In genomic region chr19:1503089-1503924, GRCh38 we compare ENCODE assay signal across 8 cellular contexts. TPM values are rescaled to one million over a fixed set of nuclear protein-coding genes. Genes with fewer than 3 reads are reported as not detected.
DNase-seq lines count a peak whose midpoint lies in the region; ATAC-seq and TF ChIP-seq lines count a peak whose summit lies in the region.

No MANE protein-coding gene starts in this region.

- peak overlapping the region; percentile 30 for H4K91ac ChIP-seq in mesenchymal stem cell (ENCODE audit: low read length)

- no peak overlapping the region for H2AFZ ChIP-seq in mesenchymal stem cell (ENCODE audit: low read depth, low read length)

- H2BK15ac ChIP-seq in mesenchymal stem cell (ENCODE audit: low read depth, poor library complexity, severe bottlenecking): peak overlapping the region; percentile 36

- no peaks in the 10 kb centered on the region for H3K9me3 ChIP-seq in mesenchymal stem cell (ENCODE audit: control insufficient read depth, low read length)

- H2BK120ac ChIP-seq in mesenchymal stem cell (ENCODE audit: low read depth, low read length): no peak overlapping the region

- H3K27ac ChIP-seq in C4-2B: no peak overlapping the region
- H3K27ac ChIP-seq in mesenchymal stem cell (ENCODE audit: low read length, poor library complexity, severe bottlenecking): no peak overlapping the region

- TF ChIP-seq CTCF in C4-2B (conservative IDR thresholded peaks at IDR 0.05) (peak; percentile 95), choroid plexus epithelial cell (conservative IDR thresholded peaks at IDR 0.05; ENCODE audit: low read depth, low read length) (peak; percentile 69)

- no peak overlapping the region for H3K18ac ChIP-seq in mesenchymal stem cell (ENCODE audit: low read depth in 1 of 2, low read length in 2 of 2)

- H3K4me1 ChIP-seq in mesenchymal stem cell (ENCODE audit: control insufficient read depth, insufficient read depth, low read depth, low read length): peaks cover 23% of the 10 kb centered on the region

- H3K4ac ChIP-seq in mesenchymal stem cell (ENCODE audit: low read depth in 1 of 2, low read length in 2 of 2): no peak overlapping the region

- H4K8ac ChIP-seq in mesenchymal stem cell (ENCODE audit: low read length): peak overlapping the region; percentile 71

- no peak for ATAC-seq in GM21367 (IDR thresholded peaks at IDR 0.05; ENCODE audit: unreplicated experiment)

- H3K27me3 ChIP-seq in mesenchymal stem cell (ENCODE audit: control insufficient read depth in 1 of 2, insufficient read depth in 1 of 2, low read length in 2 of 2): peaks cover 16 to 48% of the 10 kb centered on the region in 2 experiments

- H3K36me3 ChIP-seq in mesenchymal stem cell (ENCODE audit: control insufficient read depth in 1 of 2, insufficient read depth in 2 of 2, low read depth in 1 of 2, low read length in 2 of 2): peaks cover 0 to 6% of the 10 kb centered on the region in 2 experiments

- H2BK5ac ChIP-seq in mesenchymal stem cell (ENCODE audit: low read depth, low read length, poor library complexity, severe bottlenecking): no peak overlapping the region

- peak overlapping the region; percentile 30 for H3K4me3 ChIP-seq in choroid plexus epithelial cell (ENCODE audit: low read depth, low read length)
- peak overlapping the region in 1 of 2 experiments; percentile 33 for H3K4me3 ChIP-seq in mesenchymal stem cell (ENCODE audit: insufficient read depth in 1 of 2, low read depth in 1 of 2, low read length in 2 of 2)

- no peak overlapping the region for H3K9ac ChIP-seq in mesenchymal stem cell (ENCODE audit: low read length)

- H2BK12ac ChIP-seq in mesenchymal stem cell (ENCODE audit: low read length in 2 of 2): no peak overlapping the region

- H3K14ac ChIP-seq in mesenchymal stem cell (ENCODE audit: low read length in 2 of 2): no peak overlapping the region

- 24% methylated on average over 48 of the region's 49 CpGs for WGBS in mesenchymal stem cell

- H3K79me1 ChIP-seq in mesenchymal stem cell (replicated peaks; ENCODE audit: low read length, poor library complexity, severe bottlenecking): no peaks in the 10 kb centered on the region

- DNase-seq in KG1 (lab: John Stamatoyannopoulos, UW): peak; percentile 48
- peak; percentile 41 for DNase-seq in activated CD4-positive, alpha-beta T cell treated with anti-CD3 and anti-CD28 coated beads for 1 hour
- peak; percentile 43 for DNase-seq in choroid plexus epithelial cell (ENCODE audit: low read depth)
- no peak for DNase-seq in mesenchymal stem cell
- DNase-seq in stimulated activated CD8-positive, alpha-beta memory T cell treated with anti-CD3 and anti-CD28 coated beads, Interleukin-7, amount 100 ng/mL, for 24 hours (ENCODE audit: low read depth): peak; percentile 41
- DNase-seq in SIG-M5 treated with dmso at 0.1 percent for 504 hours (lab: John Stamatoyannopoulos, UW; ENCODE audit: unreplicated experiment): no peak

- no peak overlapping the region for H3K23ac ChIP-seq in mesenchymal stem cell (ENCODE audit: low read length in 2 of 2)

- no peak overlapping the region for H3K4me2 ChIP-seq in mesenchymal stem cell (ENCODE audit: low read length, poor library complexity, severe bottlenecking)

- no peak overlapping the region for H2AK5ac ChIP-seq in mesenchymal stem cell (ENCODE audit: low read length, severe bottlenecking)

RNA-seq across cellular contexts. Expression of gene ADAMTSL5, which starts 9.5 kb away (rescaled TPM):
- polyA plus RNA-seq in mesenchymal stem cell (2013, experiment 1 of 2): 10.8 TPM
- polyA plus RNA-seq in mesenchymal stem cell (2013, experiment 2 of 2): 8.4 TPM

RNA-seq across cellular contexts. Expression of gene REEP6, which starts 12.3 kb away (rescaled TPM):
- 3.1 TPM for polyA plus RNA-seq in mesenchymal stem cell (2013, experiment 1 of 2)
- 3.7 TPM for polyA plus RNA-seq in mesenchymal stem cell (2013, experiment 2 of 2)

RNA-seq across cellular contexts. Expression of gene PCSK4, which starts 13.2 kb away (rescaled TPM):
- 2.0 TPM for polyA plus RNA-seq in mesenchymal stem cell (2013, experiment 1 of 2)
- 1.4 TPM for polyA plus RNA-seq in mesenchymal stem cell (2013, experiment 2 of 2)

RNA-seq across cellular contexts. Expression of gene PLK5, which starts 20.6 kb away (rescaled TPM):
- not detected for polyA plus RNA-seq in mesenchymal stem cell (2013, experiment 1 of 2)
- not detected for polyA plus RNA-seq in mesenchymal stem cell (2013, experiment 2 of 2)

RNA-seq across cellular contexts. Expression of gene C19orf25, which starts 24.3 kb away (rescaled TPM):
- 19.7 TPM for polyA plus RNA-seq in mesenchymal stem cell (2013, experiment 1 of 2)
- 19.4 TPM for polyA plus RNA-seq in mesenchymal stem cell (2013, experiment 2 of 2)

Comparison
In these comparisons a context has a peak if more than half of its experiments do, and no peak if none do; other contexts are left out.
1. DNase-seq: peak in KG1 (single experiment), activated CD4-positive, alpha-beta T cell treated with anti-CD3 and anti-CD28 coated beads for 1 hour (single experiment), choroid plexus epithelial cell (single experiment) and stimulated activated CD8-positive, alpha-beta memory T cell treated with anti-CD3 and anti-CD28 coated beads, Interleukin-7, amount 100 ng/mL, for 24 hours (single experiment); none in mesenchymal stem cell (single experiment) and SIG-M5 treated with dmso at 0.1 percent for 504 hours (single experiment).